In genomic region chr20:25935230-25935629, GRCh38 we compare ENCODE assay signal across 2 cellular contexts.
DNase-seq lines count a peak whose midpoint lies in the region; TF ChIP-seq lines count a peak whose summit lies in the region.
"Not testable (repeated sequence)": the region's sequence is repeated elsewhere in the genome, so short reads cannot be mapped to it uniquely, and the experiment has no call there.

No MANE protein-coding gene starts in this region.

- TF ChIP-seq CTCF in HEK293 (tag by site-specific recombination; IDR thresholded peaks at IDR 0.05), result not testable (repeated sequence)

- not testable (repeated sequence) for H3K36me3 ChIP-seq in HEK293 (ENCODE audit: control insufficient read depth in 2 of 2, insufficient read depth in 1 of 2, low read length in 2 of 2)

- peak overlapping the region; percentile 14 for H3K27ac Mint-ChIP-seq in activated naive CD4-positive, alpha-beta T cell treated with anti-CD3 and anti-CD28 coated beads, Interleukin-2, amount 10 ng/mL, durations not matched to agents 7 days and 5 days

- POLR2A ChIA-PET in HEK293 (lab: Yijun Ruan, JAX), result not testable (repeated sequence)

- DNase-seq in activated naive CD4-positive, alpha-beta T cell treated with anti-CD3 and anti-CD28 coated beads, Interleukin-2, amount 10 ng/mL, durations not matched to agents 7 days and 5 days, result not testable (repeated sequence)

- H3K9me3 Mint-ChIP-seq in activated naive CD4-positive, alpha-beta T cell treated with anti-CD3 and anti-CD28 coated beads, Interleukin-2, amount 10 ng/mL, durations not matched to agents 7 days and 5 days, result not testable (repeated sequence)

- H3K4me3 Mint-ChIP-seq in activated naive CD4-positive, alpha-beta T cell treated with anti-CD3 and anti-CD28 coated beads, Interleukin-2, amount 10 ng/mL, durations not matched to agents 7 days and 5 days, result not testable (repeated sequence)

- H3K9me3 ChIP-seq in HEK293 (ENCODE audit: control insufficient read depth, insufficient read depth, low read depth, low read length), result not testable (repeated sequence)

- not testable (repeated sequence) for H3K27me3 Mint-ChIP-seq in activated naive CD4-positive, alpha-beta T cell treated with anti-CD3 and anti-CD28 coated beads, Interleukin-2, amount 10 ng/mL, durations not matched to agents 7 days and 5 days

- not testable (repeated sequence) for H3K27ac ChIP-seq in HEK293 (ENCODE audit: extremely low read depth, low read depth, low read length)

- CTCF ChIA-PET in HEK293 (lab: Yijun Ruan, JAX); activated naive CD4-positive, alpha-beta T cell treated with anti-CD3 and anti-CD28 coated beads, Interleukin-2, amount 10 ng/mL, durations not matched to agents 7 days and 5 days (lab: Charles Lee): not testable (repeated sequence)

- not testable (repeated sequence) for H3K4me1 Mint-ChIP-seq in activated naive CD4-positive, alpha-beta T cell treated with anti-CD3 and anti-CD28 coated beads, Interleukin-2, amount 10 ng/mL, durations not matched to agents 7 days and 5 days

- not testable (repeated sequence) for H3K4me1 ChIP-seq in HEK293 (ENCODE audit: control insufficient read depth, insufficient read depth, low read length)

- not testable (repeated sequence) for H3K4me3 ChIP-seq in HEK293 (ENCODE audit: low read depth, low read length)

- not testable (repeated sequence) for H3K36me3 Mint-ChIP-seq in activated naive CD4-positive, alpha-beta T cell treated with anti-CD3 and anti-CD28 coated beads, Interleukin-2, amount 10 ng/mL, durations not matched to agents 7 days and 5 days

TF ChIP-seq in HEK293, 187 proteins besides CTCF, POLR2A, EP300 and RAD21:
- TF ChIP-seq SCRT2 (tag by site-specific recombination; IDR thresholded peaks at IDR 0.05) (0 out of 2 replicates have a peak, but pooled peaks have one; percentile 32), ZNF184 (tag by site-specific recombination; IDR thresholded peaks at IDR 0.05) (peak; percentile 92), SCRT1 (tag by site-specific recombination; IDR thresholded peaks at IDR 0.05; ENCODE audit: borderline replicate concordance) (peak; percentile 59; the same call in 1 of the 2 replicates)
